Comparison of ENCODE assay signal across 1 cellular context in the genomic region with DNA sequence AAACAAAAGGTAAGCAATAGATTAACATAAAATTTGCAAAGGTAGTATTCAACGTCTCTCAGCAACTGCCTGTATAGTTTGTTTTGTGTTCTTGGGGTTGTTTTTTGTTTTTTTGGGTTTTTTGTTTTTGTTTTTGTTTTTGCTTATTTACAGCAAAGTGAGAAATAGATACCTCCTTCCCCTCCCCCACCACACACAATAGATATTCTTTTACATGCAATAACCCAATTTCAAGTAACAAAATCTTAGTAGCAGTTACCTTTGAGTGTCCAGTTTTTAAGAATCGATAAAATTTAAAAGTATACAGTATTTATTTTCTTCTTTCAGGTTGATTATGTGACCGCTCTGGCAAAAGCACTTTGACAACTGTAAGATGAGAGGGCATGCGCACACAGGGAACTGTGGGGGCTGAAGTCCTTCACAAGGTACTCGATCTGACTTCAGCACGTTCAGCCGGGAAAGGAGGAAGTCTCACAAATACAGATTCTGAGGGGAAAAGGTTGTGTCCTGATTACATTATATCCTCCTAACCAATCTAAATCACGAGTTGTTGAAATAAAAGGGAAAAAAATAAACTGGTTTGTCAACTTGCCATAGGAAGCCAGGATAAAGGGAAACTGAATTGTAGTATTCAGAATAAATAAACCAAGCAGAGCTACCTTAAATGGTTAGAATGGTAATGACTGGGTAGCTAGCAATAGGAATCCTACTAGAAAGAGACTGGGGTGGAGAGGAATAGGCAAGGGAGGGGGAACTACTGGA.
TF ChIP-seq lines count a peak whose summit lies in the region.

No MANE protein-coding gene starts in this region.

TF ChIP-seq in K562, 482 proteins besides CTCF, POLR2A, EP300 and RAD21 (continued from another document):
- TF ChIP-seq ZNF766 (CRISPR knock-in tag; conservative IDR thresholded peaks at IDR 0.05) (no peak), ELF1 (tag; IDR thresholded peaks at IDR 0.05) (no peak), PTRF (tag; IDR thresholded peaks at IDR 0.05) (no peak), ZNF175 (CRISPR knock-in tag; IDR thresholded peaks at IDR 0.05; ENCODE audit: low read depth) (no peak)
TF ChIP-seq in K562: peak in this region for 15.
